Comparison of ENCODE assay signal across 30 cellular contexts in genomic region chr15:35054380-35054779, GRCh38. TPM values are rescaled to one million over a fixed set of nuclear protein-coding genes. Genes with fewer than 3 reads are reported as not detected.
DNase-seq lines count a peak whose midpoint lies in the region; ATAC-seq, FAIRE-seq and TF ChIP-seq lines count a peak whose summit lies in the region.
"Had no signal": no experiment of that assay in that cellular context is flagged by ENCODE, and none has a peak within 500 bp of the region (broad histone marks: within the 10 kb centered on the region; RNA-seq: fewer than 3 reads in every experiment).

No MANE protein-coding gene starts in this region.

- peak; percentile 39 for DNase-seq in MCF 10A (ENCODE audit: unreplicated experiment)
- DNase-seq in breast epithelium (ENCODE audit: low spot score in 2 of 2) = no peak
- peak; percentile 63 for DNase-seq in epithelial cell of esophagus (ENCODE audit: low read depth)
- no peak for DNase-seq in keratinocyte (ENCODE audit: low read depth, low spot score)
- DNase-seq in stimulated activated CD4-positive, alpha-beta T cell treated with anti-CD3 and anti-CD28 coated beads, Interleukin-4, amount 100 ng/mL, for 4 hours = no peak
- DNase-seq in CD14-positive monocyte (ENCODE audit: low spot score) = no peak
- DNase-seq in GM13977 (ENCODE audit: low spot score) = no peak
- DNase-seq: 8988T, ACHN, BE2C, Calu3, DMS79 treated with DMSO at 0.1 percent for 48 hours, GF-D8, Kasumi-1, NCI-H1092 treated with DMSO at 0.1 percent for 48 hours, NCI-H1436, NCI-H187, NCI-H446, NCI-H524 treated with DMSO at 0.1 percent for 48 hours, NCI-H82, PC-9, SHP77 had no signal

- H3K4me1 ChIP-seq in breast epithelium (no peaks in the 10 kb centered on the region), keratinocyte (ENCODE audit: control insufficient read depth, extremely low read depth, insufficient read depth, low read length) (peaks cover 9% of the 10 kb centered on the region)
- H3K4me1 ChIP-seq: BE2C had no signal

- H3K9me3 ChIP-seq in breast epithelium (no peaks in the 10 kb centered on the region), keratinocyte (ENCODE audit: control insufficient read depth, low read depth, low read length) (no peaks in the 10 kb centered on the region)
- H3K9me3 ChIP-seq: BE2C had no signal

- intact Hi-C loops in MCF 10A (cut with micrococcal nuclease) = no loop called here
- intact Hi-C loops in breast epithelium (cut with DNase I; ENCODE audit: low total_unique reads) = no loop called here
- intact Hi-C loops in CD14-positive monocyte (cut with micrococcal nuclease) = no loop called here

- peak overlapping the region; percentile 6 for H2AFZ ChIP-seq in keratinocyte (ENCODE audit: control insufficient read depth, low read length)
- H2AFZ ChIP-seq: PC-9 had no signal

- H4K20me1 ChIP-seq in keratinocyte (ENCODE audit: control insufficient read depth, extremely low read depth, insufficient read depth, low read length) = no peaks in the 10 kb centered on the region

- H3K79me2 ChIP-seq in keratinocyte (ENCODE audit: control insufficient read depth, insufficient read depth, low read length) = no peaks in the 10 kb centered on the region

- in situ Hi-C loops in GM13977 (cut with MboI; ENCODE audit: low pct_unique_long_range_greater_than_20kb, low sequenced_read_pairs, unreplicated experiment) = no loop called here

- H3K27me3 ChIP-seq in breast epithelium = no peaks in the 10 kb centered on the region
- no peaks in the 10 kb centered on the region for H3K27me3 ChIP-seq in keratinocyte (ENCODE audit: control insufficient read depth, extremely low read depth, insufficient read depth, low read length)
- H3K27me3 ChIP-seq: BE2C had no signal

- ATAC-seq in HG02610 (IDR thresholded peaks at IDR 0.05; ENCODE audit: unreplicated experiment) = no peak
- ATAC-seq: K562 had no signal

- no peaks in the 10 kb centered on the region for H3K9me1 ChIP-seq in keratinocyte (ENCODE audit: control insufficient read depth, extremely low read depth, insufficient read depth, low read length)

- H3K27ac Mint-ChIP-seq in MCF 10A (ENCODE audit: low read depth, unreplicated experiment) (no peak overlapping the region), CD14-positive monocyte (no peak overlapping the region)

- CTCF ChIA-PET in MCF 10A (lab: Yijun Ruan, JAX) = no interaction called here

- no peak for FAIRE-seq in keratinocyte (lab: Jason Lieb, UNC)
- FAIRE-seq: GM12891, H54, HTR-8/SVneo, K562 had no signal

- H3K4me3 ChIP-seq in breast epithelium (no peak overlapping the region), epithelial cell of esophagus (ENCODE audit: low read length) (no peak overlapping the region), keratinocyte (ENCODE audit: control insufficient read depth in 2 of 3, extremely low read depth in 1 of 3, insufficient read depth in 2 of 3, low read depth in 1 of 3, low read length in 3 of 3) (no peak overlapping the region)
- H3K4me3 ChIP-seq: K562, PC-9 had no signal

- no peak overlapping the region for H3K4me2 ChIP-seq in keratinocyte (ENCODE audit: control insufficient read depth, extremely low read depth, insufficient read depth, low read depth, low read length)
- H3K4me2 ChIP-seq: PC-9 had no signal

- no peak overlapping the region for H3K4me3 Mint-ChIP-seq in MCF 10A (ENCODE audit: unreplicated experiment)
- no peak overlapping the region for H3K4me3 Mint-ChIP-seq in CD14-positive monocyte

- no peak overlapping the region for H3K9ac ChIP-seq in keratinocyte (ENCODE audit: control insufficient read depth, extremely low read depth, insufficient read depth, low read length)

- POLR2A ChIA-PET in MCF 10A (lab: Yijun Ruan, JAX) = interaction anchor here (0.7 kb wide), 1 partner anchor 1699 kb away, joined by 3 read pairs; no protein-coding TSS in a partner anchor

- H3K4me1 Mint-ChIP-seq in MCF 10A (ENCODE audit: insufficient read depth, unreplicated experiment) (no peaks in the 10 kb centered on the region), CD14-positive monocyte (peaks cover 26% of the 10 kb centered on the region)

- no peak for TF ChIP-seq CTCF in MCF 10A (IDR thresholded peaks at IDR 0.05; ENCODE audit: unreplicated experiment)
- TF ChIP-seq CTCF in breast epithelium (IDR thresholded peaks at IDR 0.05) = no peak
- no peak for TF ChIP-seq CTCF in epithelial cell of esophagus (IDR thresholded peaks at IDR 0.05; ENCODE audit: insufficient read depth, low read depth, low read length, missing control alignments)
- no peak for TF ChIP-seq CTCF in keratinocyte (optimal IDR thresholded peaks at IDR 0.05 in 1 of 3, IDR thresholded peaks at IDR 0.05 in 1 of 3, conservative IDR thresholded peaks at IDR 0.05 in 1 of 3; ENCODE audit: extremely low read depth in 1 of 3, insufficient read depth in 2 of 3, low read length in 3 of 3)
- no peak for TF ChIP-seq CTCF in CD14-positive monocyte (IDR thresholded peaks at IDR 0.05)
- TF ChIP-seq CTCF in GM13977 (IDR thresholded peaks at IDR 0.05; ENCODE audit: extremely low read depth, insufficient read depth, missing control alignments) = no peak

- H3K36me3 Mint-ChIP-seq in MCF 10A (ENCODE audit: insufficient read depth, unreplicated experiment) = peaks cover 5% of the 10 kb centered on the region
- H3K36me3 Mint-ChIP-seq in CD14-positive monocyte = no peaks in the 10 kb centered on the region

- dilution Hi-C loops in keratinocyte (cut with MboI; ENCODE audit: extremely low pct_ligation_motif_present, low sequenced_read_pairs) = no loop called here

- H3K27me3 Mint-ChIP-seq in MCF 10A (ENCODE audit: insufficient read depth, unreplicated experiment) (no peaks in the 10 kb centered on the region), CD14-positive monocyte (ENCODE audit: low read depth in 3 of 3) (peaks cover 0 to 5% (median 1%) of the 10 kb centered on the region in 3 donors)

- BruUV-seq in MCF 10A (replicated peaks; lab: Mats Ljungman, UMichigan) = no TSS peak

- TF ChIP-seq POLR2A in breast epithelium (IDR thresholded peaks at IDR 0.05) = no peak

- no peak overlapping the region for H3K27ac ChIP-seq in breast epithelium
- no peak overlapping the region for H3K27ac ChIP-seq in keratinocyte (ENCODE audit: control insufficient read depth, insufficient read depth, low read length)
- H3K27ac ChIP-seq: PC-9 had no signal

- no peaks in the 10 kb centered on the region for H3K9me3 Mint-ChIP-seq in MCF 10A (ENCODE audit: unreplicated experiment)
- H3K9me3 Mint-ChIP-seq in CD14-positive monocyte = peaks cover 0 to 8% (median 2%) of the 10 kb centered on the region in 7 donors

- H3K36me3 ChIP-seq in breast epithelium = no peaks in the 10 kb centered on the region
- H3K36me3 ChIP-seq in keratinocyte (ENCODE audit: control insufficient read depth in 2 of 2, extremely low read depth in 1 of 2, insufficient read depth in 2 of 2, low read length in 2 of 2) = no peaks in the 10 kb centered on the region
- H3K36me3 ChIP-seq: BE2C had no signal

RNA-seq across cellular contexts. Expression of gene NANOGP8, which starts 30.7 kb away (rescaled TPM):
- 0.75 TPM in 1 of 2 replicates, not detected in the other for total RNA-seq in MCF 10A (2022)
- total RNA-seq in breast epithelium = 1 to 10 TPM; 1.1 to 1.3 (median 1.3) TPM
- polyA plus RNA-seq in keratinocyte = 0.12 TPM in 1 of 3 replicates, not detected in the others
- not detected for polyA plus RNA-seq in keratinocyte (2011; ENCODE audit: low read depth)
- not detected in 2 replicates for polyA plus RNA-seq in keratinocyte (2011; cell fraction: cytosol; rRNA removed)
- 0.33 and 0.75 TPM in 2 replicates for polyA plus RNA-seq in keratinocyte (2011; cell fraction: nucleus; rRNA removed)
- polyA plus RNA-seq in keratinocyte (2012; ENCODE audit: low replicate concordance) = not detected in 2 replicates
- polyA minus RNA-seq in keratinocyte = 1.1 TPM in 1 of 3 replicates, not detected in the others
- not detected for polyA minus RNA-seq in keratinocyte (2011; cell fraction: cytosol; rRNA and poly(A)+ RNA removed)
- polyA minus RNA-seq in keratinocyte (2011; cell fraction: nucleus; rRNA and poly(A)+ RNA removed) = 1.5 TPM in 1 of 2 replicates, not detected in the other
- polyA plus RNA-seq in CD14-positive monocyte = not detected
- total RNA-seq: Calu3, K562, M059J, PC-9, RPMI7951, SK-MEL-5 had no signal
- polyA plus RNA-seq: K562 had no signal

Comparison
In these comparisons a context has a peak if more than half of its experiments do, and no peak if none do; other contexts are left out.
1. DNase-seq: peak in MCF 10A (single experiment) and epithelial cell of esophagus (single experiment); none in breast epithelium (0 of 2), keratinocyte (single experiment), stimulated activated CD4-positive, alpha-beta T cell treated with anti-CD3 and anti-CD28 coated beads, Interleukin-4, amount 100 ng/mL, for 4 hours (0 of 2), CD14-positive monocyte (single experiment) and GM13977 (single experiment).